19 cellular contexts compared by ENCODE assay signal in genomic region chr5:88807327-88807726, GRCh38.
"Had no signal": no experiment of that assay in that cellular context is flagged by ENCODE, and none has a peak within 500 bp of the region (broad histone marks: within the 10 kb centered on the region; RNA-seq: fewer than 3 reads in every experiment).

No MANE protein-coding gene starts in this region.

- FAIRE-seq: kidney had no signal

- ATAC-seq: left cardiac atrium; lower lobe of right lung; naive thymus-derived CD4-positive, alpha-beta T cell had no signal

- H3K4me2 ChIP-seq: hepatocyte had no signal

- H3K36me3 Mint-ChIP-seq: naive thymus-derived CD4-positive, alpha-beta T cell had no signal

- H3K27ac Mint-ChIP-seq: naive thymus-derived CD4-positive, alpha-beta T cell had no signal

- H2AFZ ChIP-seq: hepatocyte had no signal

- H3K4me3 Mint-ChIP-seq: naive thymus-derived CD4-positive, alpha-beta T cell had no signal

- H3K4me1 Mint-ChIP-seq: naive thymus-derived CD4-positive, alpha-beta T cell had no signal

- H3K4me3 ChIP-seq: colonic mucosa, esophagus squamous epithelium, hepatocyte, left ventricle myocardium inferior, lower lobe of right lung, right atrium auricular region, sigmoid colon, skin epidermis had no signal

- H3K27ac ChIP-seq: colonic mucosa, esophagus squamous epithelium, hepatocyte, left ventricle myocardium inferior, lower lobe of right lung, right atrium auricular region, sigmoid colon, skin epidermis had no signal

- H3K36me3 ChIP-seq: colonic mucosa, esophagus squamous epithelium had no signal

- H3K9me3 ChIP-seq: colonic mucosa, esophagus squamous epithelium, left ventricle myocardium inferior, lower lobe of right lung, right atrium auricular region, sigmoid colon had no signal

- H3K4me1 ChIP-seq: colonic mucosa, esophagus squamous epithelium, lower lobe of right lung, sigmoid colon had no signal

- DNase-seq: colonic mucosa; dermis blood vessel endothelial cell; esophagus squamous epithelium; foreskin fibroblast; head of caudate nucleus; kidney; left cardiac atrium; left ventricle myocardium inferior; lower lobe of right lung; mesenchymal stem cell; naive thymus-derived CD4-positive, alpha-beta T cell; posterior cingulate gyrus; sigmoid colon; stimulated activated CD4-positive, alpha-beta T cell treated with anti-CD3 and anti-CD28 coated beads, Interleukin-12 subunit alpha, Interleukin-12 subunit beta, amount 100 ng/mL, for 4 hours; stimulated activated naive CD4-positive, alpha-beta T cell treated with Interleukin-2 at 50 U/mL for 16 hours; trophoblast cell had no signal

- H3K27me3 ChIP-seq: colonic mucosa, esophagus squamous epithelium, hepatocyte, right atrium auricular region, sigmoid colon had no signal

- H3K79me2 ChIP-seq: hepatocyte had no signal
